Comparison of ENCODE assay signal across 30 cellular contexts in genomic region chr17:5044630-5045029, GRCh38. TPM values are rescaled to one million over a fixed set of nuclear protein-coding genes. Genes with fewer than 3 reads are reported as not detected.
A peak's percentile ranks its signal among the peaks of the same experiment; 100 is the strongest.
DNase-seq lines count a peak whose midpoint lies in the region; ATAC-seq and TF ChIP-seq lines count a peak whose summit lies in the region.
"Had no signal": no experiment of that assay in that cellular context is flagged by ENCODE, and none has a peak within 500 bp of the region (broad histone marks: within the 10 kb centered on the region; RNA-seq: fewer than 3 reads in every experiment).

No MANE protein-coding gene starts in this region.

- no peak for TF ChIP-seq CTCF in CD4-positive, alpha-beta T cell (IDR thresholded peaks at IDR 0.05)
- TF ChIP-seq CTCF in GM12865 (IDR thresholded peaks at IDR 0.05; ENCODE audit: insufficient read depth, low read depth, low read length, missing control alignments) (no peak), neural progenitor cell (IDR thresholded peaks at IDR 0.05) (no peak)

- no peak overlapping the region for H3K27ac ChIP-seq in CD4-positive, alpha-beta T cell (ENCODE audit: low read depth, low read length)
- H3K27ac ChIP-seq in naive thymus-derived CD4-positive, alpha-beta T cell (ENCODE audit: low read depth, low read length): no peak overlapping the region
- no peak overlapping the region for H3K27ac ChIP-seq in neural progenitor cell
- H3K27ac ChIP-seq: cardiac muscle cell, gastroesophageal sphincter, hepatocyte, KMS-11, left ventricle myocardium inferior, stomach, tibial artery, VCaP had no signal

- H3K9me3 Mint-ChIP-seq in CD4-positive, alpha-beta T cell: no peaks in the 10 kb centered on the region
- H3K9me3 Mint-ChIP-seq in activated T-helper 17 cell treated with anti-CD3 and anti-CD28 coated beads, Interleukin-2, amount 50 U/mL, for 72 hours: no peaks in the 10 kb centered on the region
- peaks cover 0 to 5% (median 0%) of the 10 kb centered on the region in 11 donors for H3K9me3 Mint-ChIP-seq in naive thymus-derived CD4-positive, alpha-beta T cell
- H3K9me3 Mint-ChIP-seq in neural progenitor cell: peaks cover 8% of the 10 kb centered on the region
- H3K9me3 Mint-ChIP-seq: dendritic cell treated with granulocyte-macrophage colony-stimulating factor and Interleukin-4, amounts not matched to agents 40 ng/mL and 50 ng/mL, for 4 days; naive thymus-derived CD8-positive, alpha-beta T cell had no signal

- peaks cover 37 to 56% of the 10 kb centered on the region in 2 donors for H3K4me1 ChIP-seq in naive thymus-derived CD4-positive, alpha-beta T cell (ENCODE audit: control insufficient read depth in 2 of 2, insufficient read depth in 2 of 2, low read length in 2 of 2)
- no peaks in the 10 kb centered on the region for H3K4me1 ChIP-seq in neural progenitor cell
- H3K4me1 ChIP-seq: tibial artery had no signal

- no peaks in the 10 kb centered on the region for H3K27me3 Mint-ChIP-seq in CD4-positive, alpha-beta T cell
- H3K27me3 Mint-ChIP-seq in activated T-helper 17 cell treated with anti-CD3 and anti-CD28 coated beads, Interleukin-2, amount 50 U/mL, for 72 hours: no peaks in the 10 kb centered on the region
- H3K27me3 Mint-ChIP-seq in naive thymus-derived CD4-positive, alpha-beta T cell: no peaks in the 10 kb centered on the region
- H3K27me3 Mint-ChIP-seq in neural progenitor cell (ENCODE audit: insufficient read depth, low read depth): peaks cover 3% of the 10 kb centered on the region
- H3K27me3 Mint-ChIP-seq: naive thymus-derived CD8-positive, alpha-beta T cell had no signal

- intact Hi-C loops in CD4-positive, alpha-beta T cell (cut with DNase I, micrococcal nuclease): loop anchor here in 1 of 2 experiments (5.0 kb wide), 1 partner anchor 97 kb away; the partner anchor contains the start of gene PFN1
- intact Hi-C loops in naive thymus-derived CD4-positive, alpha-beta T cell (cut with micrococcal nuclease): no loop called here
- intact Hi-C loops in left ventricle myocardium superior (cut with micrococcal nuclease): no loop called here

- no peaks in the 10 kb centered on the region for H3K36me3 ChIP-seq in naive thymus-derived CD4-positive, alpha-beta T cell (ENCODE audit: control insufficient read depth in 2 of 3, insufficient read depth in 3 of 3, low read length in 3 of 3)
- H3K36me3 ChIP-seq in neural progenitor cell: no peaks in the 10 kb centered on the region
- H3K36me3 ChIP-seq: cardiac muscle cell, gastroesophageal sphincter, left ventricle myocardium inferior, stomach, tibial artery had no signal

- H3K4me3 Mint-ChIP-seq in CD4-positive, alpha-beta T cell: peak overlapping the region; percentile 68
- peak overlapping the region; percentile 19 for H3K4me3 Mint-ChIP-seq in activated T-helper 17 cell treated with anti-CD3 and anti-CD28 coated beads, Interleukin-2, amount 50 U/mL, for 72 hours
- peak overlapping the region in 6 of 10 donors; percentile 3 to 79 (median 60) for H3K4me3 Mint-ChIP-seq in naive thymus-derived CD4-positive, alpha-beta T cell
- no peak overlapping the region for H3K4me3 Mint-ChIP-seq in neural progenitor cell
- H3K4me3 Mint-ChIP-seq: activated T-cell treated with anti-CD3 and anti-CD28 coated beads, Interleukin-2, amount 50 U/mL, for 72 hours; dendritic cell treated with granulocyte-macrophage colony-stimulating factor and Interleukin-4, amounts not matched to agents 40 ng/mL and 50 ng/mL, for 4 days had no signal

- H3K36me3 Mint-ChIP-seq in CD4-positive, alpha-beta T cell (ENCODE audit: low read depth): peaks cover 10% of the 10 kb centered on the region
- H3K36me3 Mint-ChIP-seq in activated T-helper 17 cell treated with anti-CD3 and anti-CD28 coated beads, Interleukin-2, amount 50 U/mL, for 72 hours (ENCODE audit: low read depth): no peaks in the 10 kb centered on the region
- H3K36me3 Mint-ChIP-seq in naive thymus-derived CD4-positive, alpha-beta T cell: peaks cover 0 to 35% (median 0%) of the 10 kb centered on the region in 5 donors
- no peaks in the 10 kb centered on the region for H3K36me3 Mint-ChIP-seq in neural progenitor cell
- H3K36me3 Mint-ChIP-seq: naive thymus-derived CD8-positive, alpha-beta T cell had no signal

- peak overlapping the region; percentile 72 for H3K27ac Mint-ChIP-seq in CD4-positive, alpha-beta T cell
- peak overlapping the region; percentile 6 for H3K27ac Mint-ChIP-seq in activated T-helper 17 cell treated with anti-CD3 and anti-CD28 coated beads, Interleukin-2, amount 50 U/mL, for 72 hours
- H3K27ac Mint-ChIP-seq in naive thymus-derived CD4-positive, alpha-beta T cell: peak overlapping the region in 7 of 9 donors; percentile 19 to 99 (median 76)
- H3K27ac Mint-ChIP-seq in neural progenitor cell: no peak overlapping the region
- H3K27ac Mint-ChIP-seq: activated T-cell treated with anti-CD3 and anti-CD28 coated beads, Interleukin-2, amount 50 U/mL, for 72 hours; dendritic cell treated with granulocyte-macrophage colony-stimulating factor and Interleukin-4, amounts not matched to agents 40 ng/mL and 50 ng/mL, for 4 days had no signal

- no peak overlapping the region for H2AFZ ChIP-seq in neural progenitor cell (replicated peaks)
- H2AFZ ChIP-seq: hepatocyte had no signal

- H3K27me3 ChIP-seq in CD4-positive, alpha-beta T cell (ENCODE audit: control insufficient read depth, insufficient read depth, low read length): no peaks in the 10 kb centered on the region
- H3K27me3 ChIP-seq in naive thymus-derived CD4-positive, alpha-beta T cell (ENCODE audit: control insufficient read depth in 2 of 2, insufficient read depth in 2 of 2, low read length in 2 of 2): no peaks in the 10 kb centered on the region
- H3K27me3 ChIP-seq in neural progenitor cell: no peaks in the 10 kb centered on the region
- H3K27me3 ChIP-seq: cardiac muscle cell, gastroesophageal sphincter, hepatocyte, stomach, tibial artery had no signal

- H3K4me1 Mint-ChIP-seq in CD4-positive, alpha-beta T cell (ENCODE audit: low read depth): peaks cover 71% of the 10 kb centered on the region
- peaks cover 30% of the 10 kb centered on the region for H3K4me1 Mint-ChIP-seq in activated T-helper 17 cell treated with anti-CD3 and anti-CD28 coated beads, Interleukin-2, amount 50 U/mL, for 72 hours
- peaks cover 22 to 77% (median 66%) of the 10 kb centered on the region in 7 donors for H3K4me1 Mint-ChIP-seq in naive thymus-derived CD4-positive, alpha-beta T cell
- H3K4me1 Mint-ChIP-seq in neural progenitor cell: peaks cover 2% of the 10 kb centered on the region

- H3K4me3 ChIP-seq in GM12865 (ENCODE audit: low read depth, low read length) (no peak overlapping the region), neural progenitor cell (no peak overlapping the region)
- no peak overlapping the region for H3K4me3 ChIP-seq in naive thymus-derived CD4-positive, alpha-beta T cell (ENCODE audit: low read length)
- H3K4me3 ChIP-seq: cardiac muscle cell, gastroesophageal sphincter, hepatocyte, left ventricle myocardium inferior, smooth muscle cell, stomach, tibial artery had no signal

- no peaks in the 10 kb centered on the region for H3K79me2 ChIP-seq in neural progenitor cell (ENCODE audit: low read depth)
- H3K79me2 ChIP-seq: hepatocyte had no signal

- H3K9ac ChIP-seq in neural progenitor cell: no peak overlapping the region
- H3K9ac ChIP-seq: KMS-11 had no signal

- CTCF ChIA-PET in CD4-positive, alpha-beta T cell (lab: Charles Lee): interaction anchor here (1.2 kb wide), 1 partner anchor 17 kb away, joined by 3 read pairs; no protein-coding TSS in a partner anchor
- CTCF ChIA-PET in naive thymus-derived CD4-positive, alpha-beta T cell (lab: Charles Lee): interaction anchor here (1.2 to 6.0 kb wide), 3 partner anchors 10 to 16 kb away, joined by 4 to 49 read pairs (median 21); partner anchors contain the start of gene SLC52A1

- no peaks in the 10 kb centered on the region for H4K20me1 ChIP-seq in neural progenitor cell (ENCODE audit: low read depth)

- no peak overlapping the region for H3K4me2 ChIP-seq in neural progenitor cell
- H3K4me2 ChIP-seq: hepatocyte, KMS-11, smooth muscle cell had no signal

- no peaks in the 10 kb centered on the region for H3K9me3 ChIP-seq in CD4-positive, alpha-beta T cell (ENCODE audit: control insufficient read depth, low read length)
- no peaks in the 10 kb centered on the region for H3K9me3 ChIP-seq in naive thymus-derived CD4-positive, alpha-beta T cell (ENCODE audit: control insufficient read depth in 2 of 3, low read length in 3 of 3)
- H3K9me3 ChIP-seq in neural progenitor cell (ENCODE audit: low read depth): no peaks in the 10 kb centered on the region
- H3K9me3 ChIP-seq: gastroesophageal sphincter, left ventricle myocardium inferior, stomach, tibial artery had no signal

- ATAC-seq in CD4-positive, alpha-beta T cell (ENCODE audit: poor library complexity): no peak
- ATAC-seq in activated T-helper 17 cell treated with anti-CD3 and anti-CD28 coated beads, Interleukin-2, amount 50 U/mL, for 72 hours (replicated peaks): peak; percentile 31
- ATAC-seq in naive thymus-derived CD4-positive, alpha-beta T cell: no peak
- ATAC-seq in left ventricle myocardium superior (no peak), GM18861 (IDR thresholded peaks at IDR 0.05; ENCODE audit: unreplicated experiment) (no peak)
- ATAC-seq: activated T-cell treated with anti-CD3 and anti-CD28 coated beads, Interleukin-2, amount 50 U/mL, for 72 hours; gastroesophageal sphincter; naive thymus-derived CD8-positive, alpha-beta T cell; SK-N-SH treated with all-trans-retinoic acid at 6 μM for 48 hours had no signal

- no peak for DNase-seq in CD4-positive, alpha-beta T cell
- DNase-seq in GM12865 (ENCODE audit: low read depth): peak; percentile 21
- DNase-seq in naive thymus-derived CD4-positive, alpha-beta T cell: no peak
- no peak for DNase-seq in left ventricle myocardium superior
- DNase-seq in neural progenitor cell (ENCODE audit: low spot score): no peak
- DNase-seq: activated CD4-positive, alpha-beta T cell treated with anti-CD3 and anti-CD28 coated beads for 48 hours; activated naive CD4-positive, alpha-beta T cell treated with anti-CD3 and anti-CD28 coated beads, Interleukin-2, amount 50 U/mL, for 16 hours; activated T-cell treated with anti-CD3 and anti-CD28 coated beads, Interleukin-2, amount 50 U/mL, for 72 hours; anterior cingulate cortex; C1 segment of cervical spinal cord; left ventricle myocardium inferior; naive thymus-derived CD8-positive, alpha-beta T cell; NCI-H1436; NCI-H774; retina; stimulated activated CD4-positive, alpha-beta T cell treated with anti-CD3 and anti-CD28 coated beads, Interleukin-1b, Interleukin-23, amount 100 ng/mL, for 48 hours; stimulated activated CD8-positive, alpha-beta memory T cell treated with anti-CD3 and anti-CD28 coated beads, Interleukin-4, amount 100 ng/mL, for 48 hours; stomach; tibial artery had no signal

- POLR2A ChIA-PET in CD4-positive, alpha-beta T cell (lab: Charles Lee): interaction anchor here (1.2 to 2.9 kb wide), 2 partner anchors 13 to 58 kb away, joined by 3 to 13 read pairs; no protein-coding TSS in a partner anchor
- POLR2A ChIA-PET in naive thymus-derived CD4-positive, alpha-beta T cell (lab: Charles Lee): interaction anchor here (1.5 kb wide), 1 partner anchor 13 kb away, joined by 11 read pairs; no protein-coding TSS in a partner anchor

- no peaks in the 10 kb centered on the region for H3F3A ChIP-seq in neural progenitor cell (ENCODE audit: low read depth)

RNA-seq across cellular contexts. Expression of gene SLC52A1, which starts 9.4 kb away (rescaled TPM):
- under 1 TPM in 1 of 2 experiments, not detected in 1; 0.17 TPM for total RNA-seq in CD4-positive, alpha-beta T cell
- under 1 TPM; 0.11 to 0.26 TPM for total RNA-seq in activated T-helper 17 cell treated with anti-CD3 and anti-CD28 coated beads, Interleukin-2, amount 50 U/mL, for 72 hours
- total RNA-seq in naive thymus-derived CD4-positive, alpha-beta T cell: under 1 TPM in 4 of 5 experiments, not detected in 1; 0.16 to 0.44 (median 0.28) TPM
- polyA plus RNA-seq in naive thymus-derived CD4-positive, alpha-beta T cell: under 1 TPM in 1 of 2 donors, not detected in 1; 0.14 TPM
- not detected for total RNA-seq in left ventricle myocardium superior
- total RNA-seq in neural progenitor cell (ENCODE audit: low replicate concordance): 0.31 TPM in 1 of 2 replicates, not detected in the other
- total RNA-seq: cardiac muscle cell, gastroesophageal sphincter, left ventricle myocardium inferior, omental fat pad, stomach had no signal
- polyA plus RNA-seq: cardiac muscle cell; hepatocyte; naive thymus-derived CD8-positive, alpha-beta T cell had no signal

RNA-seq across cellular contexts. Expression of gene ZFP3, which starts 33.6 kb away (rescaled TPM):
- total RNA-seq in CD4-positive, alpha-beta T cell: 1 to 10 TPM; 2.4 TPM
- 1 to 10 TPM; 1.4 to 1.9 TPM for total RNA-seq in activated T-helper 17 cell treated with anti-CD3 and anti-CD28 coated beads, Interleukin-2, amount 50 U/mL, for 72 hours
- total RNA-seq in naive thymus-derived CD4-positive, alpha-beta T cell: 10 to 100 TPM in 2 of 5 experiments, 1 to 10 TPM in 3; 3.5 to 14.8 (median 5.7) TPM
- polyA plus RNA-seq in naive thymus-derived CD4-positive, alpha-beta T cell: 1 to 10 TPM; 1.4 to 1.6 TPM
- total RNA-seq in left ventricle myocardium superior: 11.1 TPM
- total RNA-seq in neural progenitor cell (ENCODE audit: low replicate concordance): 0.19 and 0.34 TPM in 2 replicates

RNA-seq across cellular contexts. Expression of gene KIF1C, which starts 46.9 kb away (rescaled TPM):
- total RNA-seq in CD4-positive, alpha-beta T cell: 10 to 100 TPM; 10.2 to 12.2 TPM
- total RNA-seq in activated T-helper 17 cell treated with anti-CD3 and anti-CD28 coated beads, Interleukin-2, amount 50 U/mL, for 72 hours: 10 to 100 TPM; 47.4 to 54.4 TPM
- 10 to 100 TPM; 11.5 to 46.5 (median 21.0) TPM for total RNA-seq in naive thymus-derived CD4-positive, alpha-beta T cell
- 1 to 10 TPM; 3.0 to 3.4 TPM for polyA plus RNA-seq in naive thymus-derived CD4-positive, alpha-beta T cell
- total RNA-seq in left ventricle myocardium superior: 747 TPM
- 22.1 and 22.2 TPM in 2 replicates for total RNA-seq in neural progenitor cell (ENCODE audit: low replicate concordance)

RNA-seq across cellular contexts. Expression of gene INCA1, which starts 47.3 kb away (rescaled TPM):
- total RNA-seq in CD4-positive, alpha-beta T cell: under 1 TPM in 1 of 2 experiments, not detected in 1; 0.19 TPM
- total RNA-seq in activated T-helper 17 cell treated with anti-CD3 and anti-CD28 coated beads, Interleukin-2, amount 50 U/mL, for 72 hours: under 1 TPM; 0.61 to 0.69 TPM
- total RNA-seq in naive thymus-derived CD4-positive, alpha-beta T cell: under 1 TPM in 4 of 5 experiments, not detected in 1; 0.38 to 0.42 (median 0.41) TPM
- not detected for polyA plus RNA-seq in naive thymus-derived CD4-positive, alpha-beta T cell
- total RNA-seq in left ventricle myocardium superior (3.2 TPM), neural progenitor cell (ENCODE audit: low replicate concordance) (0.28 and 0.52 TPM in 2 replicates)
- total RNA-seq: smooth muscle cell had no signal

RNA-seq across cellular contexts. Expression of gene CAMTA2, which starts 57.2 kb away (rescaled TPM):
- 10 to 100 TPM; 41.6 to 51.3 TPM for total RNA-seq in CD4-positive, alpha-beta T cell
- 100 to 1,000 TPM in 1 of 2 donors, 10 to 100 TPM in 1; 66.9 to 103 TPM for total RNA-seq in activated T-helper 17 cell treated with anti-CD3 and anti-CD28 coated beads, Interleukin-2, amount 50 U/mL, for 72 hours
- 10 to 100 TPM; 55.2 to 90.0 (median 64.1) TPM for total RNA-seq in naive thymus-derived CD4-positive, alpha-beta T cell
- polyA plus RNA-seq in naive thymus-derived CD4-positive, alpha-beta T cell: 10 to 100 TPM in 1 of 2 donors, 1 to 10 TPM in 1; 9.7 to 20.5 TPM
- total RNA-seq in left ventricle myocardium superior (35.9 TPM), neural progenitor cell (ENCODE audit: low replicate concordance) (0.34 and 1.8 TPM in 2 replicates)

Comparison
In these comparisons a context has a peak if more than half of its experiments do, and no peak if none do; other contexts are left out.
1. RNA of gene KIF1C, which starts 46.9 kb away (total RNA-seq): 747 TPM in left ventricle myocardium superior (single experiment); 47.4 to 54.4 TPM in activated T-helper 17 cell treated with anti-CD3 and anti-CD28 coated beads, Interleukin-2, amount 50 U/mL, for 72 hours, 22.1 to 22.2 TPM in neural progenitor cell, 11.5 to 46.5 TPM in naive thymus-derived CD4-positive, alpha-beta T cell and 10.2 to 12.2 TPM in CD4-positive, alpha-beta T cell; every median in the first group is over 10 times any median in the second.